ENCODE assay signal across 9 cellular contexts in genomic region chr5:143396353-143396940, GRCh38. TPM values are rescaled to one million over a fixed set of nuclear protein-coding genes. Genes with fewer than 3 reads are reported as not detected.
DNase-seq lines count a peak whose midpoint lies in the region; ATAC-seq and TF ChIP-seq lines count a peak whose summit lies in the region.
"Had no signal": no experiment of that assay in that cellular context is flagged by ENCODE, and none has a peak within 500 bp of the region (broad histone marks: within the 10 kb centered on the region; RNA-seq: fewer than 3 reads in every experiment).

No MANE protein-coding gene starts in this region.

- in situ Hi-C loops in GM13977 (cut with MboI; ENCODE audit: low pct_unique_long_range_greater_than_20kb, low sequenced_read_pairs, unreplicated experiment) = no loop called here

- H3K9me3 Mint-ChIP-seq in CD14-positive monocyte = no peaks in the 10 kb centered on the region

- H3K36me3 ChIP-seq in adipocyte (ENCODE audit: control insufficient read depth, insufficient read depth, low read length, severe bottlenecking) = peaks cover 10% of the 10 kb centered on the region

- peak overlapping the region; percentile 48 to 65 for H3K4me3 Mint-ChIP-seq in CD14-positive monocyte

- H3K4me1 Mint-ChIP-seq in CD14-positive monocyte = peaks cover 70% of the 10 kb centered on the region

- DNase-seq in CD14-positive monocyte (ENCODE audit: low spot score) (no peak), adipocyte (ENCODE audit: low read depth) (no peak), medulla oblongata (ENCODE audit: extremely low spot score) (peak; percentile 41), kidney tubule cell (ENCODE audit: low spot score) (no peak), NCI-H1436 treated with DMSO at 0.1 percent for 48 hours (lab: John Stamatoyannopoulos, UW) (no peak), GM13977 (ENCODE audit: low spot score) (no peak)
- DNase-seq: activated effector memory CD4-positive, alpha-beta T cell treated with Interleukin-2 at 50 U/mL for 16 hours had no signal

- peak overlapping the region; percentile 97 for H3K9ac ChIP-seq in adipocyte (ENCODE audit: low read length)

- no peaks in the 10 kb centered on the region for H3K9me3 ChIP-seq in adipocyte (ENCODE audit: control insufficient read depth, low read length)

- H3K4me3 ChIP-seq in adipocyte (ENCODE audit: low read length) = peak overlapping the region; percentile 93

- intact Hi-C loops in CD14-positive monocyte (cut with micrococcal nuclease) = no loop called here

- TF ChIP-seq CTCF in CD14-positive monocyte (IDR thresholded peaks at IDR 0.05) (no peak), GM13977 (IDR thresholded peaks at IDR 0.05; ENCODE audit: extremely low read depth, insufficient read depth, missing control alignments) (no peak)

- ATAC-seq in GM21360 (IDR thresholded peaks at IDR 0.05; ENCODE audit: unreplicated experiment) = peak; percentile 25
- ATAC-seq in HG03139 (IDR thresholded peaks at IDR 0.05; ENCODE audit: unreplicated experiment) = no peak

- peak overlapping the region in 5 of 7 donors; percentile 32 to 79 (median 59) for H3K27ac Mint-ChIP-seq in CD14-positive monocyte

- peaks cover 27 to 29% of the 10 kb centered on the region in 2 donors for H3K36me3 Mint-ChIP-seq in CD14-positive monocyte

- H3K27me3 ChIP-seq in adipocyte (replicated peaks; ENCODE audit: control insufficient read depth, insufficient read depth, low read length) = no peaks in the 10 kb centered on the region

- peaks cover 54% of the 10 kb centered on the region for H3K4me1 ChIP-seq in adipocyte (ENCODE audit: control insufficient read depth, insufficient read depth, low read length)

- H3K27me3 Mint-ChIP-seq in CD14-positive monocyte (ENCODE audit: low read depth in 3 of 3) = no peaks in the 10 kb centered on the region

RNA-seq across cellular contexts. Expression of gene NR3C1, which starts 7.0 kb away (rescaled TPM):
- 10 to 100 TPM; 75.1 to 82.8 TPM for polyA plus RNA-seq in CD14-positive monocyte
